In the genomic region with DNA sequence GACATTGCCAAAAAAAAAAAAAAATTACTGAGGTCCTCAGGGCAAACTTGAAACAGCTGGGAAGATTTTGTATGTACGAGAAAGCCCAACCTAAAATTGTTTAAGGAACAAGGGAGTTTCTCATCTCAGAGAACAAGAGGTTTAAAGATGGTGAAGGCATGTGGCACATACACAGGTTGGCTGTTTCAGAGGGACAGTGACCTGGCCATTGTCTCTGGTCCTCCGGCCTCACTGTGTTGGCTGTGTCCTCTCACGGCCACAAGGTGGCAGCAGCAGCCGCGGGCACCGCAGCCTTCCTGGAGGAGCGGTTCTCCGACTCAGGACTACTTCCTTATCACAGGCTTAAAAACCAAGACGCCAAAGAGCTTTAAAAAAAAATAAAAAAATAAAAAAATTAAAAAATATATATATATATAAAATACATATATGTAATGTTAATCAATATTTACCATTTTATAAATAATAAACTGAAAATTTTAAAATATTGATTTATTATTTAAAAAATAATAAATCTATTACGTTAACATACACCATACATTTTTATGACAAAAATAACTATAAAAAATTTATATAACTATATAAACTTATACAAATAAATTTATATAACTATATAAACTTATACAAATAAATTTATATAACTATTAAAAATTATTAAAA, we compare ENCODE assay signal across 8 cellular contexts. TPM values are rescaled to one million over a fixed set of nuclear protein-coding genes. Genes with fewer than 3 reads are reported as not detected.
A peak's percentile ranks its signal among the peaks of the same experiment; 100 is the strongest.
DNase-seq lines count a peak whose midpoint lies in the region; ATAC-seq, FAIRE-seq and TF ChIP-seq lines count a peak whose summit lies in the region.

No MANE protein-coding gene starts in this region.

- H3K36me3 ChIP-seq in keratinocyte (ENCODE audit: control insufficient read depth in 2 of 2, extremely low read depth in 1 of 2, insufficient read depth in 2 of 2, low read length in 2 of 2) = no peaks in the 10 kb centered on the region

- H3K4me1 ChIP-seq in keratinocyte (ENCODE audit: control insufficient read depth, extremely low read depth, insufficient read depth, low read length) = peaks cover 6% of the 10 kb centered on the region

- no peak overlapping the region for H3K9ac ChIP-seq in keratinocyte (ENCODE audit: control insufficient read depth, extremely low read depth, insufficient read depth, low read length)

- H2AFZ ChIP-seq in keratinocyte (ENCODE audit: control insufficient read depth, low read length) = no peak overlapping the region

- no peaks in the 10 kb centered on the region for H3K9me3 ChIP-seq in keratinocyte (ENCODE audit: control insufficient read depth, low read depth, low read length)

- no peaks in the 10 kb centered on the region for H3K9me1 ChIP-seq in keratinocyte (ENCODE audit: control insufficient read depth, extremely low read depth, insufficient read depth, low read length)

- H3K27me3 ChIP-seq in keratinocyte (ENCODE audit: control insufficient read depth, extremely low read depth, insufficient read depth, low read length) = no peaks in the 10 kb centered on the region

- H3K79me2 ChIP-seq in keratinocyte (ENCODE audit: control insufficient read depth, insufficient read depth, low read length) = no peaks in the 10 kb centered on the region

- DNase-seq in NCI-H2081 (lab: John Stamatoyannopoulos, UW) (peak; percentile 63 to 69), NCI-H2081 treated with DMSO at 0.1 percent for 48 hours (lab: John Stamatoyannopoulos, UW) (no peak), NCI-H226 (peak; percentile 61), cardiac fibroblast (ENCODE audit: low read depth in 2 of 2) (peak; percentile 84 to 85), keratinocyte (ENCODE audit: low read depth, low spot score) (peak; percentile 41)
- peak; percentile 57 for DNase-seq in activated CD4-positive, CD25-positive, alpha-beta regulatory T cell treated with anti-CD3 and anti-CD28 coated beads, Interleukin-2, amount 50 U/mL, for 16 hours (ENCODE audit: low read depth, low spot score)
- peak; percentile 75 for DNase-seq in stimulated activated CD4-positive, alpha-beta T cell treated with anti-CD3 and anti-CD28 coated beads, Interleukin-1b, Interleukin-23, amount 100 ng/mL, for 48 hours

- peak; percentile 78 for FAIRE-seq in keratinocyte (lab: Jason Lieb, UNC)

- no peaks in the 10 kb centered on the region for H4K20me1 ChIP-seq in keratinocyte (ENCODE audit: control insufficient read depth, extremely low read depth, insufficient read depth, low read length)

- TF ChIP-seq CTCF in cardiac fibroblast (IDR thresholded peaks at IDR 0.05; ENCODE audit: low read depth, low read length) (peak; percentile 97), keratinocyte (optimal IDR thresholded peaks at IDR 0.05 in 1 of 3, IDR thresholded peaks at IDR 0.05 in 1 of 3, conservative IDR thresholded peaks at IDR 0.05 in 1 of 3; ENCODE audit: extremely low read depth in 1 of 3, insufficient read depth in 2 of 3, low read length in 3 of 3) (peak; percentile 86 to 99 (median 90))

- H3K27ac ChIP-seq in keratinocyte (ENCODE audit: control insufficient read depth, insufficient read depth, low read length) = no peak overlapping the region

- no peak overlapping the region for H3K4me2 ChIP-seq in keratinocyte (ENCODE audit: control insufficient read depth, extremely low read depth, insufficient read depth, low read depth, low read length)

- peak; percentile 69 for ATAC-seq in HG03064 (IDR thresholded peaks at IDR 0.05; ENCODE audit: low read depth, unreplicated experiment)

- H3K4me3 ChIP-seq in cardiac fibroblast (replicated peaks in 1 of 2; ENCODE audit: low read depth in 2 of 2, low read length in 2 of 2) = no peak overlapping the region
- no peak overlapping the region for H3K4me3 ChIP-seq in keratinocyte (ENCODE audit: control insufficient read depth in 2 of 3, extremely low read depth in 1 of 3, insufficient read depth in 2 of 3, low read depth in 1 of 3, low read length in 3 of 3)

- dilution Hi-C loops in keratinocyte (cut with MboI; ENCODE audit: extremely low pct_ligation_motif_present, low sequenced_read_pairs) = no loop called here

RNA-seq across cellular contexts. Expression of a gene that starts 52.8 kb away (rescaled TPM):
- polyA plus RNA-seq in keratinocyte = 16.7 to 32.6 TPM (median 17.2 TPM) in 3 replicates
- 6.3 TPM for polyA plus RNA-seq in keratinocyte (2011; ENCODE audit: low read depth)
- 22.6 and 36.8 TPM in 2 replicates for polyA plus RNA-seq in keratinocyte (2011; cell fraction: cytosol; rRNA removed)
- 5.9 and 11.4 TPM in 2 replicates for polyA plus RNA-seq in keratinocyte (2011; cell fraction: nucleus; rRNA removed)
- 24.4 and 30.9 TPM in 2 replicates for polyA plus RNA-seq in keratinocyte (2012; ENCODE audit: low replicate concordance)
- polyA minus RNA-seq in keratinocyte = 0.59 to 5.9 TPM (median 3.1 TPM) in 3 replicates
- polyA minus RNA-seq in keratinocyte (2011; cell fraction: cytosol; rRNA and poly(A)+ RNA removed) = 1.5 TPM
- polyA minus RNA-seq in keratinocyte (2011; cell fraction: nucleus; rRNA and poly(A)+ RNA removed) = 0.32 and 0.93 TPM in 2 replicates

RNA-seq across cellular contexts. Expression of a gene that starts 52.9 kb away (rescaled TPM):
- polyA plus RNA-seq in keratinocyte = 7.1 to 10.1 TPM (median 8.0 TPM) in 3 replicates
- 12.1 TPM for polyA plus RNA-seq in keratinocyte (2011; ENCODE audit: low read depth)
- 5.0 and 9.5 TPM in 2 replicates for polyA plus RNA-seq in keratinocyte (2011; cell fraction: cytosol; rRNA removed)
- polyA plus RNA-seq in keratinocyte (2011; cell fraction: nucleus; rRNA removed) = 10.0 and 13.5 TPM in 2 replicates
- 6.6 and 7.0 TPM in 2 replicates for polyA plus RNA-seq in keratinocyte (2012; ENCODE audit: low replicate concordance)
- 3.0 to 10.1 TPM (median 6.4 TPM) in 3 replicates for polyA minus RNA-seq in keratinocyte
- 7.9 TPM for polyA minus RNA-seq in keratinocyte (2011; cell fraction: cytosol; rRNA and poly(A)+ RNA removed)
- 10.0 and 16.8 TPM in 2 replicates for polyA minus RNA-seq in keratinocyte (2011; cell fraction: nucleus; rRNA and poly(A)+ RNA removed)
